Comparison of ENCODE assay signal across 16 cellular contexts in the genomic region with DNA sequence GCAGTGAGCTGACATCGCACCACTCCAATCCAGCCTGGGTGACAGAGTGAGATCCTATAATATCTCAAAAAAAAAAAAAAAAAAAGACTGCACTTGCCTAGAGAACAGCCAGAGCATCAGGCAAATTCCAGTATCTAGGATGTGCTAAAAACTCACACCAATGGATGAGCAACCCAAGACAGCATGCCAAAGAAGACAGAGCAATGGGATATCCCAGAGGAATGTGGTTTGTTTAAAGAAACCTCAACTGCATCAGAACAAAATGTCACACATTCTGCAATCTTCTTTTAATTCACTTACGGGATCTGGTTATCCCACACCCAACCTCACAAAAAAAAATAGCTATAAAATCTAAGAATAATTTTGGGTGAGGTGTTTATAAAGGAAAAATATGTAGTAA. TPM values are rescaled to one million over a fixed set of nuclear protein-coding genes. Genes with fewer than 3 reads are reported as not detected.
"Had no signal": no experiment of that assay in that cellular context is flagged by ENCODE, and none has a peak within 500 bp of the region (broad histone marks: within the 10 kb centered on the region; RNA-seq: fewer than 3 reads in every experiment).

No MANE protein-coding gene starts in this region.

- H3K4me1 ChIP-seq: body of pancreas, neural progenitor cell, parathyroid adenoma had no signal

- H3K9me3 ChIP-seq: body of pancreas had no signal

- H2AFZ ChIP-seq: neural progenitor cell, parathyroid adenoma had no signal

- FAIRE-seq: islet of Langerhans, small intestine had no signal

- H3K27ac ChIP-seq: body of pancreas, neural progenitor cell, parathyroid adenoma had no signal

- H3K79me2 ChIP-seq: parathyroid adenoma had no signal

- H3K9ac ChIP-seq: neural progenitor cell, parathyroid adenoma had no signal

- H3K27me3 ChIP-seq: body of pancreas had no signal

- DNase-seq: activated B cell treated with CpG ODN at 0.5 μM for 24 hours; activated CD4-positive, alpha-beta T cell treated with anti-CD3 and anti-CD28 coated beads, Interleukin-2, amount 10 ng/mL, durations not matched to agents 7 days and 5 days; activated naive CD4-positive, alpha-beta T cell treated with anti-CD3 and anti-CD28 coated beads, Interleukin-2, amount 50 U/mL, for 16 hours; amniotic stem cell; effector memory CD4-positive, alpha-beta T cell; head of caudate nucleus; retina; small intestine had no signal

- ATAC-seq: body of pancreas; left lobe of liver; SK-N-SH treated with all-trans-retinoic acid at 6 μM for 48 hours; stimulated activated effector memory CD8-positive, alpha-beta T cell treated with anti-CD3 and anti-CD28 coated beads, Interleukin-12 subunit alpha, Interleukin-12 subunit beta, amount 100 ng/mL, for 72 hours had no signal

- H3K4me3 ChIP-seq: body of pancreas, neural progenitor cell had no signal

- H3K4me2 ChIP-seq: neural progenitor cell had no signal

- H3K36me3 ChIP-seq: neural progenitor cell had no signal

RNA-seq across cellular contexts. Expression of a gene that starts 7.3 kb away (rescaled TPM):
- total RNA-seq: activated B cell treated with CpG ODN at 0.5 μM for 24 hours; activated CD4-positive, alpha-beta T cell treated with anti-CD3 and anti-CD28 coated beads, Interleukin-2, amount 10 ng/mL, durations not matched to agents 7 days and 5 days; T-helper 1 cell treated with Interleukin-12 subunit alpha and Interleukin-12 subunit beta and Interleukin-4 antibody, amounts not matched to agents 30 ng/mL and 1 ng/mL, for 36 hours had no signal
